24 cellular contexts compared by ENCODE assay signal in genomic region chr17:1156864-1157263, GRCh38. TPM values are rescaled to one million over a fixed set of nuclear protein-coding genes. Genes with fewer than 3 reads are reported as not detected.
DNase-seq lines count a peak whose midpoint lies in the region; ATAC-seq, FAIRE-seq and TF ChIP-seq lines count a peak whose summit lies in the region.
"Had no signal": no experiment of that assay in that cellular context is flagged by ENCODE, and none has a peak within 500 bp of the region (broad histone marks: within the 10 kb centered on the region; RNA-seq: fewer than 3 reads in every experiment).

No MANE protein-coding gene starts in this region.

- FAIRE-seq in astrocyte (lab: Jason Lieb, UNC) = no peak
- FAIRE-seq: A204.1, GM12891, H54, HepG2 had no signal

- H3K4me2 ChIP-seq in astrocyte (ENCODE audit: low read length) = no peak overlapping the region
- H3K4me2 ChIP-seq: GM23338 had no signal

- peaks cover 7% of the 10 kb centered on the region for H3K79me2 ChIP-seq in astrocyte (ENCODE audit: insufficient read depth, low read length)

- DNase-seq in astrocyte (ENCODE audit: low read depth) (peak; percentile 96), endodermal cell (no peak), kidney tubule cell (ENCODE audit: low spot score) (peak; percentile 49), dermis blood vessel endothelial cell (no peak), NCI-H2029 (lab: John Stamatoyannopoulos, UW) (no peak)
- DNase-seq: ACHN; BE2C; C1 segment of cervical spinal cord; CD4-positive, CD25-positive, alpha-beta regulatory T cell; CD8-positive, alpha-beta memory T cell; COR-L47; DMS 273 treated with DMSO at 0.1 percent for 48 hours; DMS53; DND-41; EL; HCEC 1CT; HFFc6 had no signal

- 62 to 83% methylated on average over 6 to 12 of the region's 12 CpGs for WGBS in endodermal cell (ENCODE audit: insufficient coverage in 1 of 2, insufficient read length in 1 of 2), 2 experiments

- ATAC-seq in HG02840 (IDR thresholded peaks at IDR 0.05; ENCODE audit: low FRiP score, unreplicated experiment) = no peak
- ATAC-seq: GM23338, HepG2 had no signal

- peaks cover 3% of the 10 kb centered on the region for H3K4me1 Mint-ChIP-seq in astrocyte (ENCODE audit: low read depth, unreplicated experiment)
- H3K4me1 Mint-ChIP-seq in endodermal cell = no peaks in the 10 kb centered on the region
- H3K4me1 Mint-ChIP-seq: CD4-positive, CD25-positive, alpha-beta regulatory T cell had no signal

- H3K4me3 Mint-ChIP-seq in astrocyte (ENCODE audit: unreplicated experiment) (no peak overlapping the region), endodermal cell (no peak overlapping the region)
- H3K4me3 Mint-ChIP-seq: CD4-positive, CD25-positive, alpha-beta regulatory T cell; CD8-positive, alpha-beta memory T cell; GM23338; HFFc6 had no signal

- H3K4me3 ChIP-seq in astrocyte (ENCODE audit: insufficient read depth, low read depth, low read length) (no peak overlapping the region), endodermal cell (ENCODE audit: low read length) (no peak overlapping the region)
- H3K4me3 ChIP-seq: GM23338 had no signal

- H3K36me3 ChIP-seq in astrocyte (ENCODE audit: insufficient read depth, low read length) = no peaks in the 10 kb centered on the region
- H3K36me3 ChIP-seq in endodermal cell (ENCODE audit: control insufficient read depth, insufficient read depth, low read length) = no peaks in the 10 kb centered on the region
- H3K36me3 ChIP-seq: BE2C had no signal

- H3K9ac ChIP-seq in astrocyte (ENCODE audit: low read length) (no peak overlapping the region), endodermal cell (ENCODE audit: extremely low read depth, low read length, poor library complexity, severe bottlenecking) (no peak overlapping the region)

- TF ChIP-seq CTCF in astrocyte (IDR thresholded peaks at IDR 0.05; ENCODE audit: insufficient read depth, low read depth, low read length) (no peak), endodermal cell (conservative IDR thresholded peaks at IDR 0.05) (no peak)

- no peak overlapping the region for H2AFZ ChIP-seq in astrocyte (ENCODE audit: low read depth, low read length)
- H2AFZ ChIP-seq: GM23338 had no signal

- H3K27me3 ChIP-seq in astrocyte (ENCODE audit: insufficient read depth, low read length) (no peaks in the 10 kb centered on the region), endodermal cell (ENCODE audit: control insufficient read depth, insufficient read depth, low read length, poor library complexity, severe bottlenecking) (no peaks in the 10 kb centered on the region)
- H3K27me3 ChIP-seq: BE2C had no signal

- H3K27ac ChIP-seq in astrocyte (ENCODE audit: low read depth, low read length) = peak overlapping the region; percentile 11
- no peak overlapping the region for H3K27ac ChIP-seq in endodermal cell (ENCODE audit: low read depth, low read length)

- peaks cover 2% of the 10 kb centered on the region for H3K9me3 Mint-ChIP-seq in astrocyte (ENCODE audit: unreplicated experiment)
- H3K9me3 Mint-ChIP-seq in endodermal cell = no peaks in the 10 kb centered on the region
- H3K9me3 Mint-ChIP-seq: CD8-positive, alpha-beta memory T cell; GM23338; HFFc6; IgD-negative memory B cell had no signal

- H4K20me1 ChIP-seq in astrocyte (ENCODE audit: insufficient read depth, low read length) = peaks cover 50% of the 10 kb centered on the region

- H3K9me3 ChIP-seq in astrocyte (ENCODE audit: insufficient read depth, low read depth, low read length) (no peaks in the 10 kb centered on the region), endodermal cell (ENCODE audit: control insufficient read depth, low read length) (no peaks in the 10 kb centered on the region)
- H3K9me3 ChIP-seq: BE2C had no signal

- H3K36me3 Mint-ChIP-seq in astrocyte (ENCODE audit: low read depth, unreplicated experiment) (peaks cover 5% of the 10 kb centered on the region), endodermal cell (ENCODE audit: low read depth) (peaks cover 8% of the 10 kb centered on the region)
- H3K36me3 Mint-ChIP-seq: CD4-positive, CD25-positive, alpha-beta regulatory T cell had no signal

- H3K27me3 Mint-ChIP-seq in astrocyte (ENCODE audit: low read depth, unreplicated experiment) (no peaks in the 10 kb centered on the region), endodermal cell (ENCODE audit: insufficient read depth) (no peaks in the 10 kb centered on the region)
- H3K27me3 Mint-ChIP-seq: CD4-positive, CD25-positive, alpha-beta regulatory T cell; CD8-positive, alpha-beta memory T cell; IgD-negative memory B cell had no signal

- H3K4me1 ChIP-seq in astrocyte (ENCODE audit: insufficient read depth, low read length) = peaks cover 9% of the 10 kb centered on the region
- no peaks in the 10 kb centered on the region for H3K4me1 ChIP-seq in endodermal cell (ENCODE audit: control insufficient read depth, insufficient read depth, low read length)
- H3K4me1 ChIP-seq: BE2C had no signal

- H3K27ac Mint-ChIP-seq in astrocyte (ENCODE audit: unreplicated experiment) = no peak overlapping the region
- peak overlapping the region; percentile 67 for H3K27ac Mint-ChIP-seq in endodermal cell
- H3K27ac Mint-ChIP-seq: CD4-positive, CD25-positive, alpha-beta regulatory T cell; GM23338; HFFc6; IgD-negative memory B cell had no signal

RNA-seq across cellular contexts. Expression of gene ABR, which starts 22.9 kb away (rescaled TPM):
- total RNA-seq in astrocyte = 70.9 and 85.0 TPM in 2 replicates
- total RNA-seq in endodermal cell = 10 to 100 TPM; 51.1 to 58.7 TPM
- 52.8 TPM for polyA plus RNA-seq in endodermal cell (2013, experiment 1 of 2)
- polyA plus RNA-seq in endodermal cell (2013, experiment 2 of 2) = 56.2 TPM
- 38.5 and 54.6 TPM in 2 replicates for total RNA-seq in dermis blood vessel endothelial cell

Comparison
In these comparisons a context has a peak if more than half of its experiments do, and no peak if none do; other contexts are left out.
1. DNase-seq: peak in astrocyte (single experiment) and kidney tubule cell (single experiment); none in endodermal cell (single experiment), dermis blood vessel endothelial cell (single experiment) and NCI-H2029 (single experiment).